In the genomic region with DNA sequence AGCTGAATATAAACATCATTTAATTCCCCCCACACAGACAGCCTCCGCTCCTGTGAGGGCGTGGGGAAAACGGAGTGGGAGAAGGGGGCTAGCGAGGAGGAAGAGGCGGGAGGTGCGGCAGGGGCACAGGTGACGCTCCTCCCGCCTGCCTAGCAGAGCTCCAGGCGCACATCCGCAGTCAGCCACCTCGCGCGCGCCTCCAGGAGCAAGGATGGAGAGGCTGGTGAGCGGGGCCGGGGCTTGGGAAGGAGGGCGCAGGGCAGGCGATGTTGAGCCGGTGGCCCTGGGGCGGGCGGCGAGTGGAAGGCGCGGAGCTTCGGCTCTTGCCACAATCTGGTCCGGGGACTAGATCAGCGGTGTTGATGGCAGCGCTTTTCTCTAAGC, we compare ENCODE assay signal across 9 cellular contexts. TPM values are rescaled to one million over a fixed set of nuclear protein-coding genes. Genes with fewer than 3 reads are reported as not detected.
DNase-seq lines count a peak whose midpoint lies in the region; ATAC-seq and TF ChIP-seq lines count a peak whose summit lies in the region.
"Had no signal": no experiment of that assay in that cellular context is flagged by ENCODE, and none has a peak within 500 bp of the region (broad histone marks: within the 10 kb centered on the region; RNA-seq: fewer than 3 reads in every experiment).

A gene with protein sequence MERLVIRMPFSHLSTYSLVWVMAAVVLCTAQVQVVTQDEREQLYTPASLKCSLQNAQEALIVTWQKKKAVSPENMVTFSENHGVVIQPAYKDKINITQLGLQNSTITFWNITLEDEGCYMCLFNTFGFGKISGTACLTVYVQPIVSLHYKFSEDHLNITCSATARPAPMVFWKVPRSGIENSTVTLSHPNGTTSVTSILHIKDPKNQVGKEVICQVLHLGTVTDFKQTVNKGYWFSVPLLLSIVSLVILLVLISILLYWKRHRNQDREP (plus strand): TSS at position 155 of the 384 bp plus-strand sequence. CDS start 57 bp downstream, at position 212.

- peak within 1 kb of the TSS; percentile 88 for H3K27ac Mint-ChIP-seq in activated naive CD4-positive, alpha-beta T cell treated with anti-CD3 and anti-CD28 coated beads, Interleukin-2, amount 10 ng/mL, durations not matched to agents 7 days and 5 days

- peak within 1 kb of the TSS; percentile 88 for H3K27ac ChIP-seq in ovary
- peak within 1 kb of the TSS; percentile 73 to 83 (median 76) for H3K27ac ChIP-seq in transverse colon
- H3K27ac ChIP-seq: VCaP had no signal

- H3K9me3 ChIP-seq in NT2/D1 (ENCODE audit: insufficient read depth, low read length) (no peaks in the 10 kb centered on the region), ovary (no peaks in the 10 kb centered on the region), transverse colon (no peaks in the 10 kb centered on the region)

- H3K4me1 Mint-ChIP-seq in activated naive CD4-positive, alpha-beta T cell treated with anti-CD3 and anti-CD28 coated beads, Interleukin-2, amount 10 ng/mL, durations not matched to agents 7 days and 5 days = peaks cover 54% of the 10 kb centered on the region

- H3K27me3 ChIP-seq in NT2/D1 (ENCODE audit: insufficient read depth, insufficient read length) = no peaks in the 10 kb centered on the region
- H3K27me3 ChIP-seq in ovary = no peaks in the 10 kb centered on the region
- H3K27me3 ChIP-seq in transverse colon = peaks cover 4% of the 10 kb centered on the region

- H3K36me3 ChIP-seq in NT2/D1 (ENCODE audit: insufficient read depth, insufficient read length, low read length) (peaks cover 14% of the 10 kb centered on the region), ovary (no peaks in the 10 kb centered on the region), transverse colon (no peaks in the 10 kb centered on the region)

- ATAC-seq in HG02885 (IDR thresholded peaks at IDR 0.05; ENCODE audit: poor library complexity, unreplicated experiment) (peak; percentile 78), GM19328 (IDR thresholded peaks at IDR 0.05; ENCODE audit: unreplicated experiment) (no peak)

- intact Hi-C loops in head of caudate nucleus (cut with DNase I) = loop anchor here (2.0 kb wide), 1 partner anchor 58 kb away; no protein-coding TSS in a partner anchor
- intact Hi-C loops in ovary (cut with DNase I) = loop anchor here in 3 of 4 donors (5.0 to 10.0 kb wide), 2 partner anchors 62 to 309 kb away; partner anchors contain the start of gene CCDC80 (in 1 of the 3)
- intact Hi-C loops in transverse colon (cut with DNase I; ENCODE audit: low total_unique reads) = no loop called here

- H3K4me1 ChIP-seq in NT2/D1 (ENCODE audit: insufficient read depth, insufficient read length) (no peaks in the 10 kb centered on the region), ovary (ENCODE audit: insufficient read depth) (peaks cover 3% of the 10 kb centered on the region), transverse colon (peaks cover 6 to 22% (median 16%) of the 10 kb centered on the region in 4 donors)

- DNase-seq in GM10248 (ENCODE audit: extremely low spot score) (peak; percentile 55), NT2/D1 (ENCODE audit: low read depth, low spot score) (peak; percentile 59), head of caudate nucleus (peak; percentile 65 to 93 (median 83)), ovary (peak; percentile 75 to 82 (median 79)), transverse colon (peak; percentile 68)
- peak; percentile 72 for DNase-seq in activated naive CD4-positive, alpha-beta T cell treated with anti-CD3 and anti-CD28 coated beads, Interleukin-2, amount 10 ng/mL, durations not matched to agents 7 days and 5 days

- peaks cover 6% of the 10 kb centered on the region for H3K36me3 Mint-ChIP-seq in activated naive CD4-positive, alpha-beta T cell treated with anti-CD3 and anti-CD28 coated beads, Interleukin-2, amount 10 ng/mL, durations not matched to agents 7 days and 5 days

- H3K27me3 Mint-ChIP-seq in activated naive CD4-positive, alpha-beta T cell treated with anti-CD3 and anti-CD28 coated beads, Interleukin-2, amount 10 ng/mL, durations not matched to agents 7 days and 5 days = no peaks in the 10 kb centered on the region

- TF ChIP-seq POLR2A in ovary (IDR thresholded peaks at IDR 0.05) (peak; percentile 41), transverse colon (IDR thresholded peaks at IDR 0.05) (peak; percentile 35)

- WGBS in ovary, 3 donors = 0 to 1% (median 0%) methylated on average over 28 of the region's 28 CpGs
- WGBS in transverse colon (ENCODE audit: low coverage in 1 of 2), 2 donors = 2 to 13% methylated on average over 3 to 28 of the region's 28 CpGs

- H3K9ac ChIP-seq in NT2/D1 (ENCODE audit: insufficient read length, low read depth) = peak within 1 kb of the TSS; percentile 91

- H3K4me3 ChIP-seq in NT2/D1 (ENCODE audit: insufficient read length, low read depth) (peak within 1 kb of the TSS; percentile 80), ovary (peak within 1 kb of the TSS; percentile 45), transverse colon (peak within 1 kb of the TSS; percentile 44 to 73 (median 66))

- TF ChIP-seq CTCF in GM10248 (IDR thresholded peaks at IDR 0.05; ENCODE audit: control extremely low read depth, extremely low read depth, low read depth, missing control alignments) = no peak
- TF ChIP-seq CTCF in ovary (IDR thresholded peaks at IDR 0.05) = no peak
- TF ChIP-seq CTCF in transverse colon (IDR thresholded peaks at IDR 0.05) = peak in 2 of 5 experiments; percentile 21 to 29

- POLR2A ChIA-PET in GM10248 (lab: Yijun Ruan, JAX) = interaction anchor here (0.6 to 1.3 kb wide), 4 partner anchors 9 to 229 kb away, joined by 3 to 6 read pairs (median 4); no protein-coding TSS in a partner anchor

- peak within 1 kb of the TSS; percentile 85 for H3K4me3 Mint-ChIP-seq in activated naive CD4-positive, alpha-beta T cell treated with anti-CD3 and anti-CD28 coated beads, Interleukin-2, amount 10 ng/mL, durations not matched to agents 7 days and 5 days

- CTCF ChIA-PET in GM10248 (lab: Yijun Ruan, JAX) = interaction anchor here (0.9 to 4.4 kb wide), 20 partner anchors 11 to 229 kb away, joined by 3 to 20 read pairs (median 4); partner anchors contain the start of genes ATG3, SLC35A5 and SLC9C1
- CTCF ChIA-PET in activated naive CD4-positive, alpha-beta T cell treated with anti-CD3 and anti-CD28 coated beads, Interleukin-2, amount 10 ng/mL, durations not matched to agents 7 days and 5 days (lab: Charles Lee) = interaction anchor here (0.8 to 5.7 kb wide), 19 partner anchors 18 to 322 kb away, joined by 3 to 52 read pairs (median 4); partner anchors contain the start of genes BTLA and SLC9C1

- TF ChIP-seq EP300 in ovary (IDR thresholded peaks at IDR 0.05) (no peak), transverse colon (IDR thresholded peaks at IDR 0.05; ENCODE audit: low read depth) (no peak)

- no peaks in the 10 kb centered on the region for H3K9me3 Mint-ChIP-seq in activated naive CD4-positive, alpha-beta T cell treated with anti-CD3 and anti-CD28 coated beads, Interleukin-2, amount 10 ng/mL, durations not matched to agents 7 days and 5 days

- in situ Hi-C loops in transverse colon (cut with MboI; ENCODE audit: low pct_ligation_motif_present in 1 of 4, low pct_unique_long_range_greater_than_20kb in 1 of 4, low sequenced_read_pairs in 3 of 4) = no loop called here

RNA-seq across cellular contexts. Expression of the gene that starts here (rescaled TPM):
- total RNA-seq in ovary = 10 to 100 TPM in 6 of 7 donors, 1 to 10 TPM in 1; 9.6 to 36.4 (median 11.3) TPM
- 10 to 100 TPM; 18.9 to 25.3 TPM for polyA plus RNA-seq in ovary
- total RNA-seq in transverse colon = 1 to 10 TPM in 3 of 4 donors, not detected in 1; 1.1 to 4.1 (median 3.6) TPM
